In genomic region chr7:138001529-138002095, GRCh38 we compare ENCODE assay signal across 1 cellular context.
TF ChIP-seq lines count a peak whose summit lies in the region.

TSS of gene CREB3L2 (minus strand) at chr7:138002086. CDS start at chr7:138001705, 381 bp downstream.

TF ChIP-seq in HepG2, 621 proteins besides CTCF, POLR2A, EP300 and RAD21 (continued from another document and continues in another):
- TF ChIP-seq BORCS8-MEF2B (CRISPR knock-in tag; IDR thresholded peaks at IDR 0.05) (peak; percentile 80), MLLT10 (CRISPR knock-in tag; IDR thresholded peaks at IDR 0.05) (0 out of 2 replicates have a peak, but pooled peaks have one; percentile 39), SOX13 (IDR thresholded peaks at IDR 0.05) (no peak), SOX13 (CRISPR knock-in tag; conservative IDR thresholded peaks at IDR 0.05 in 1 of 2, IDR thresholded peaks at IDR 0.05 in 1 of 2) (no peak), ZNF770 (CRISPR knock-in tag; IDR thresholded peaks at IDR 0.05) (no peak), ZNF292 (CRISPR knock-in tag; IDR thresholded peaks at IDR 0.05; ENCODE audit: borderline replicate concordance, low read depth) (peak; percentile 83; the same call in 1 of the 2 replicates), FOXO4 (CRISPR knock-in tag; conservative IDR thresholded peaks at IDR 0.05) (0 out of 2 replicates have a peak, but pooled peaks have one; percentile 21), STAT5B (CRISPR knock-in tag; IDR thresholded peaks at IDR 0.05) (no peak), PLSCR1 (CRISPR knock-in tag; IDR thresholded peaks at IDR 0.05; ENCODE audit: borderline replicate concordance) (no peak), ZFP91 (CRISPR knock-in tag; IDR thresholded peaks at IDR 0.05; ENCODE audit: borderline replicate concordance) (peak; percentile 90; the same call in 1 of the 2 replicates), ATF7 (IDR thresholded peaks at IDR 0.05) (no peak), ATF7 (CRISPR knock-in tag; IDR thresholded peaks at IDR 0.05) (no peak), HES4 (CRISPR knock-in tag; IDR thresholded peaks at IDR 0.05; ENCODE audit: borderline replicate concordance) (peak; percentile 71; the same call in 1 of the 2 replicates), TBL1XR1 (IDR thresholded peaks at IDR 0.05; ENCODE audit: borderline replicate concordance, low read length, partially characterized antibody) (no peak), MAFF (IDR thresholded peaks at IDR 0.05; ENCODE audit: low read depth, low read length) (no peak), MYNN (CRISPR knock-in tag; IDR thresholded peaks at IDR 0.05; ENCODE audit: low read depth) (no peak), GTF2F1 (IDR thresholded peaks at IDR 0.05; ENCODE audit: low read length) (no peak), THAP9 (CRISPR knock-in tag; IDR thresholded peaks at IDR 0.05; ENCODE audit: borderline replicate concordance) (peak; percentile 59; the same call in 1 of the 2 replicates), ZBTB33 (CRISPR knock-in tag; IDR thresholded peaks at IDR 0.05) (0 out of 2 replicates have a peak, but pooled peaks have one; percentile 22), ZSCAN5A (CRISPR knock-in tag; IDR thresholded peaks at IDR 0.05; ENCODE audit: borderline replicate concordance) (no peak), ZNF12 (CRISPR knock-in tag; IDR thresholded peaks at IDR 0.05) (no peak), MBNL3 (CRISPR knock-in tag; conservative IDR thresholded peaks at IDR 0.05) (no peak), MYC (CRISPR knock-in tag; IDR thresholded peaks at IDR 0.05; ENCODE audit: borderline replicate concordance) (peak; percentile 74), GMEB2 (CRISPR knock-in tag; IDR thresholded peaks at IDR 0.05; ENCODE audit: low read depth) (no peak), PRDM15 (CRISPR knock-in tag; IDR thresholded peaks at IDR 0.05) (no peak), ASH2L (IDR thresholded peaks at IDR 0.05; ENCODE audit: insufficient read length, low read depth, low read length) (peak; percentile 83), ZNF597 (CRISPR knock-in tag; IDR thresholded peaks at IDR 0.05) (no peak), ZKSCAN5 (CRISPR knock-in tag; IDR thresholded peaks at IDR 0.05) (no peak), CEBPZ (IDR thresholded peaks at IDR 0.05; ENCODE audit: low read length) (no peak), FOXK1 (CRISPR knock-in tag; IDR thresholded peaks at IDR 0.05; ENCODE audit: borderline replicate concordance, low read depth) (no peak), MZF1 (CRISPR knock-in tag; IDR thresholded peaks at IDR 0.05; ENCODE audit: borderline replicate concordance) (no peak)
